In the genomic region with DNA sequence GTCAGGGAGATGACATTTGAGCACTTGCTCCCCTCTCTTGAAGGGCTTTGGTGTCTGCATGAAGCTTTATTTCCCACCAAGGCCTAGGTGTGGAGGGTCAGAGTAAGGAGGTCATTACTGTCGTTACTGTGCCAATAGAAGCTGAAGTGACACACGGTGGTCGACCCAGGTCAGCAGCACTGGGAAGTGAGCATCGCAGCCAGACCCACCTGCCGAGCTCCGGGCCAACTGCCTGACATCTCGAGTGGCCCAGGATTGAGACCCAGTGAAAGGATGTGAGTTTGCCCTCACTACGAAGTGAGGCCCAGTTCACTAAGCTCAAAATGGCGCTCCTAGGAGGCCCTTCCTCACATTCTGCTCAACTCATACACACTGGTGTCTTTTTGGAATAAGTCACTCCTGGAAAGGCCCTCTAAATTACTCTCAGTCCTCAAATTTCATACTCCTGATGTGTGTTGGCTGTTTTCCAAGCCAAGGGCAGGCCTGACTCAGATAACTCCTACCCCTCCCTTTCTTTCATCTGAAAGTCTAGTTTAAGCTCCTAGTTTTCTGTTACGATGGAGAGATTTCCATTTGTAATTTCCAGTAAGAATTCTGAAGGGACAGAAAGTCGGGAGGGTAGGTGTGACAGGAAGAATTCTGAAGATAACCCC, we compare ENCODE assay signal across 10 cellular contexts.
DNase-seq lines count a peak whose midpoint lies in the region; ATAC-seq, FAIRE-seq and TF ChIP-seq lines count a peak whose summit lies in the region.
"Had no signal": no experiment of that assay in that cellular context is flagged by ENCODE, and none has a peak within 500 bp of the region (broad histone marks: within the 10 kb centered on the region; RNA-seq: fewer than 3 reads in every experiment).

No MANE protein-coding gene starts in this region.

- no peak overlapping the region for H3K27ac Mint-ChIP-seq in Calu3 (ENCODE audit: unreplicated experiment)
- H3K27ac Mint-ChIP-seq: B cell had no signal

- H3K27ac ChIP-seq in K562 (ENCODE audit: extremely low read depth, low read depth, low read length) (peak overlapping the region; percentile 46; the same call in 1 of the 3 replicates), osteoblast (ENCODE audit: low read depth, low read length) (peak overlapping the region; percentile 61)
- H3K27ac ChIP-seq: esophagus squamous epithelium had no signal

- BruUV-seq in K562 (replicated peaks; lab: Mats Ljungman, UMichigan) (no TSS peak), Calu3 (replicated peaks; lab: Mats Ljungman, UMichigan) (no TSS peak)

- TF ChIP-seq POLR2A in K562 (conservative IDR thresholded peaks at IDR 0.05), result no peak

- H3K4me1 Mint-ChIP-seq in Calu3 (ENCODE audit: low read depth, unreplicated experiment), result peaks cover 9% of the 10 kb centered on the region

- in situ Hi-C loops in K562 (cut with MboI), result no loop called here

- intact Hi-C loops in K562 (cut with micrococcal nuclease), result no loop called here
- intact Hi-C loops in Calu3 (cut with micrococcal nuclease; ENCODE audit: unreplicated experiment), result no loop called here

- peak overlapping the region; percentile 32; the same call in 1 of the 2 replicates for H2AFZ ChIP-seq in K562 (ENCODE audit: low read depth, low read length)
- peak overlapping the region; percentile 77 for H2AFZ ChIP-seq in osteoblast (ENCODE audit: low read length)

- FAIRE-seq in K562 (lab: Jason Lieb, UNC), result peak; percentile 90

- H3K79me2 ChIP-seq in K562 (ENCODE audit: control insufficient read depth, insufficient read depth, low read length), result no peaks in the 10 kb centered on the region
- no peaks in the 10 kb centered on the region for H3K79me2 ChIP-seq in osteoblast (ENCODE audit: insufficient read depth, low read length)

- H3K9me3 Mint-ChIP-seq in Calu3 (ENCODE audit: low read depth, unreplicated experiment), result no peaks in the 10 kb centered on the region

- peaks cover 8% of the 10 kb centered on the region for H3K36me3 Mint-ChIP-seq in Calu3 (ENCODE audit: insufficient read depth, unreplicated experiment)

- DNase-seq in NCI-H146 (lab: John Stamatoyannopoulos, UW) (peak; percentile 22), NCI-H146 treated with DMSO at 0.1 percent for 48 hours (lab: John Stamatoyannopoulos, UW; ENCODE audit: unreplicated experiment) (no peak), NCI-H2029 (lab: John Stamatoyannopoulos, UW) (peak; percentile 9), K562 (ENCODE audit: extremely low read depth in 1 of 4, low spot score in 3 of 4) (peak; percentile 23 to 75 (median 42)), osteoblast (ENCODE audit: insufficient read length, low spot score, missing footprints) (peak; percentile 87), Calu3 (no peak), NCI-H526 treated with DMSO at 0.1 percent for 48 hours (lab: John Stamatoyannopoulos, UW) (no peak), HCEC 1CT (no peak)
- DNase-seq: esophagus squamous epithelium had no signal

- no peaks in the 10 kb centered on the region; the same call in 2 of the 3 replicates for H3K36me3 ChIP-seq in K562 (ENCODE audit: control insufficient read depth, insufficient read depth, low read length)
- H3K36me3 ChIP-seq in osteoblast (ENCODE audit: insufficient read depth, low read length), result no peaks in the 10 kb centered on the region
- H3K36me3 ChIP-seq: esophagus squamous epithelium had no signal

- no peaks in the 10 kb centered on the region for H3K27me3 Mint-ChIP-seq in Calu3 (ENCODE audit: unreplicated experiment)
- H3K27me3 Mint-ChIP-seq: B cell had no signal

- no peak overlapping the region for H3K4me3 Mint-ChIP-seq in Calu3 (ENCODE audit: low read depth, unreplicated experiment)
- H3K4me3 Mint-ChIP-seq: B cell had no signal

- H3K4me1 ChIP-seq in K562 (replicated peaks in 1 of 2; ENCODE audit: control insufficient read depth in 2 of 2, insufficient read depth in 2 of 2, low read length in 2 of 2), result peaks cover 4 to 19% of the 10 kb centered on the region in 2 experiments; a peak in 4 of 5 replicates
- peaks cover 15% of the 10 kb centered on the region for H3K4me1 ChIP-seq in osteoblast (ENCODE audit: insufficient read depth, low read length)

- TF ChIP-seq CTCF in K562 (IDR thresholded peaks at IDR 0.05 in 2 of 3, conservative IDR thresholded peaks at IDR 0.05 in 1 of 3; ENCODE audit: insufficient read depth in 2 of 3, low read depth in 1 of 3, low read length in 3 of 3) (no peak), osteoblast (IDR thresholded peaks at IDR 0.05; ENCODE audit: extremely low read depth, low read depth, low read length) (no peak), Calu3 (IDR thresholded peaks at IDR 0.05; ENCODE audit: unreplicated experiment) (no peak)

- POLR2A ChIA-PET in K562 (lab: Yijun Ruan, JAX), result no interaction called here

- H4K20me1 ChIP-seq in K562 (replicated peaks; ENCODE audit: control insufficient read depth, insufficient read depth, low read length), result no peaks in the 10 kb centered on the region
- H4K20me1 ChIP-seq in osteoblast (ENCODE audit: insufficient read depth, low read length), result no peaks in the 10 kb centered on the region

- no peaks in the 10 kb centered on the region for H3K9me3 ChIP-seq in K562 (replicated peaks; ENCODE audit: control insufficient read depth, insufficient read depth, low read depth, low read length)
- no peaks in the 10 kb centered on the region for H3K9me3 ChIP-seq in osteoblast (ENCODE audit: low read depth, low read length)
- H3K9me3 ChIP-seq: esophagus squamous epithelium had no signal

- ATAC-seq in K562, result peak; percentile 84

- no peak for TF ChIP-seq EP300 in K562 (IDR thresholded peaks at IDR 0.05; ENCODE audit: low read length)

- no peak for TF ChIP-seq RAD21 in K562 (CRISPR knock-in tag; conservative IDR thresholded peaks at IDR 0.05 in 1 of 2, IDR thresholded peaks at IDR 0.05 in 1 of 2)

- WGBS in K562 (ENCODE audit: insufficient coverage, low coverage, missing lambda C conversion rate), result 30% methylated on average over 11 of the region's 11 CpGs

- H3K9me1 ChIP-seq in K562 (ENCODE audit: control insufficient read depth, insufficient read depth, low read length), result no peaks in the 10 kb centered on the region

- H3K27me3 ChIP-seq in K562 (ENCODE audit: control insufficient read depth in 2 of 2, insufficient read depth in 2 of 2, low read length in 2 of 2) (no peaks in the 10 kb centered on the region), osteoblast (ENCODE audit: insufficient read depth, low read length) (no peaks in the 10 kb centered on the region)
- H3K27me3 ChIP-seq: esophagus squamous epithelium had no signal

- H3K4me2 ChIP-seq in K562 (ENCODE audit: insufficient read depth, low read length) (peak overlapping the region; percentile 32; the same call in 1 of the 2 replicates), osteoblast (ENCODE audit: insufficient read depth, low read length) (peak overlapping the region; percentile 61)

- CTCF ChIA-PET in K562 (lab: Yijun Ruan, JAX; ENCODE audit: low intra/inter-chr PET ratio) (no interaction called here), Calu3 (lab: Charles Lee) (no interaction called here)

- H3K4me3 ChIP-seq in K562 (no peak overlapping the region), osteoblast (ENCODE audit: insufficient read depth, low read length) (peak overlapping the region; percentile 29)
- H3K4me3 ChIP-seq: esophagus squamous epithelium had no signal

- H3K9ac ChIP-seq in K562 (ENCODE audit: insufficient read depth in 1 of 2, low read depth in 2 of 2, low read length in 2 of 2), result no peak overlapping the region; a peak in 1 of 4 replicates

TF ChIP-seq in K562, 482 proteins besides CTCF, POLR2A, EP300 and RAD21 (continues in another document):
- no peak for TF ChIP-seq PBX2 (CRISPR knock-in tag; IDR thresholded peaks at IDR 0.05; ENCODE audit: low read depth)
- TF ChIP-seq PBX2 (tag; conservative IDR thresholded peaks at IDR 0.05; ENCODE audit: low read depth), result peak; percentile 20; the same call in 1 of the 2 replicates
- 0 out of 2 replicates have a peak, but pooled peaks have one; percentile 31 for TF ChIP-seq ZNF584 (CRISPR knock-in tag; IDR thresholded peaks at IDR 0.05; ENCODE audit: low read depth)
- TF ChIP-seq NFIC (IDR thresholded peaks at IDR 0.05), result peak; percentile 87
- TF ChIP-seq L3MBTL2 (IDR thresholded peaks at IDR 0.05), result peak; percentile 38; the same call in 1 of the 2 replicates
- TF ChIP-seq, protein P1, sequence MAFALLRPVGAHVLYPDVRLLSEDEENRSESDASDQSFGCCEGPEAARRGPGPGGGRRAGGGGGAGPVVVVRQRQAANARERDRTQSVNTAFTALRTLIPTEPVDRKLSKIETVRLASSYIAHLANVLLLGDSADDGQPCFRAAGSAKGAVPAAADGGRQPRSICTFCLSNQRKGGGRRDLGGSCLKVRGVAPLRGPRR (CRISPR knock-in tag; IDR thresholded peaks at IDR 0.05), result no peak
- no peak for TF ChIP-seq ESRRA (IDR thresholded peaks at IDR 0.05; ENCODE audit: borderline replicate concordance, low read depth)
- peak in 1 of 3 experiments; percentile 8 for TF ChIP-seq YY1 (IDR thresholded peaks at IDR 0.05; ENCODE audit: borderline replicate concordance in 1 of 3, control insufficient read depth in 1 of 3, extremely low read depth in 1 of 3, insufficient read depth in 3 of 3, insufficient read length in 1 of 3, insufficient replicate concordance in 2 of 3, low read depth in 1 of 3, low read length in 2 of 3)
- TF ChIP-seq MEIS2 (IDR thresholded peaks at IDR 0.05; ENCODE audit: partially characterized antibody), result peak; percentile 33
- peak; percentile 36; the same call in 1 of the 2 replicates for TF ChIP-seq ARID1B (IDR thresholded peaks at IDR 0.05)

Comparison
In these comparisons a context has a peak if more than half of its experiments do, and no peak if none do; other contexts are left out.
1. DNase-seq: peak in NCI-H146 (single experiment), NCI-H2029 (single experiment), K562 (4 of 4) and osteoblast (single experiment); none in NCI-H146 treated with DMSO at 0.1 percent for 48 hours (single experiment), Calu3 (single experiment), NCI-H526 treated with DMSO at 0.1 percent for 48 hours (single experiment) and HCEC 1CT (single experiment).